ENCODE assay signal across 10 cellular contexts in the genomic region with DNA sequence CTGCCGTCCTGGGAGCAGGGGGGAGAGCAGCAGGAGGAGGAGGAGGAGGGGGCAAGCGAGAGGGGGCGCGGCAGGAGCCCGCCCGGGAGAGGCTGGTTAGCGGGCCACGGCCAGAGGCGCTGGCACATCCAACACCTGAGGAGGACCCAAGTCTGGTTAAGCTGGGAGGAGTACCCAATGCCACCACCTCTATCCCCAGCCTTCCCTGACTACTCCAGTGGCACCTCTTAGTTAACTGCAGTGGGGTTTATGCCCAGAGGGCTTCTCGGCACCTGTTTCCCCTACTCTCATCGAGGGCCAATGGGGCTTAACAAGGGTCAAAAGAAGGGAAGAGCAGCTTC. TPM values are rescaled to one million over a fixed set of nuclear protein-coding genes. Genes with fewer than 3 reads are reported as not detected.
DNase-seq lines count a peak whose midpoint lies in the region; ATAC-seq and TF ChIP-seq lines count a peak whose summit lies in the region.
"Had no signal": no experiment of that assay in that cellular context is flagged by ENCODE, and none has a peak within 500 bp of the region (broad histone marks: within the 10 kb centered on the region; RNA-seq: fewer than 3 reads in every experiment).

No MANE protein-coding gene starts in this region.

- H3K79me2 ChIP-seq in neural progenitor cell (ENCODE audit: low read depth), result no peaks in the 10 kb centered on the region

- peak overlapping the region; percentile 88 for H2AFZ ChIP-seq in neural progenitor cell (replicated peaks)

- peaks cover 47% of the 10 kb centered on the region for H3K4me1 ChIP-seq in CD8-positive, alpha-beta memory T cell (ENCODE audit: insufficient read depth, low read length)
- H3K4me1 ChIP-seq in HUES64 (ENCODE audit: insufficient read depth, low read length), result peaks cover 4% of the 10 kb centered on the region; the same call in 1 of the 2 replicates
- H3K4me1 ChIP-seq in effector memory CD4-positive, alpha-beta T cell (ENCODE audit: control insufficient read depth, insufficient read depth, low read length, poor library complexity, severe bottlenecking), result peaks cover 27% of the 10 kb centered on the region
- peaks cover 7% of the 10 kb centered on the region for H3K4me1 ChIP-seq in neural progenitor cell

- H3K27me3 ChIP-seq in CD8-positive, alpha-beta memory T cell (ENCODE audit: insufficient read depth, low read length, poor library complexity, severe bottlenecking), result no peaks in the 10 kb centered on the region
- H3K27me3 ChIP-seq in HUES64 (ENCODE audit: insufficient read depth, low read length), result peaks cover 81% of the 10 kb centered on the region
- H3K27me3 ChIP-seq in effector memory CD4-positive, alpha-beta T cell (replicated peaks; ENCODE audit: control insufficient read depth, insufficient read depth, low read length, poor library complexity, severe bottlenecking), result peaks cover 9% of the 10 kb centered on the region
- H3K27me3 ChIP-seq in neural progenitor cell, result peaks cover 88% of the 10 kb centered on the region

- H3K4me2 ChIP-seq in neural progenitor cell, result peak overlapping the region; percentile 80

- H3K4me1 Mint-ChIP-seq in CD8-positive, alpha-beta memory T cell, result peaks cover 29 to 70% (median 33%) of the 10 kb centered on the region in 3 donors
- H3K4me1 Mint-ChIP-seq in neural progenitor cell, result peaks cover 16% of the 10 kb centered on the region

- H3F3A ChIP-seq in neural progenitor cell (ENCODE audit: low read depth), result peaks cover 7% of the 10 kb centered on the region

- CTCF ChIA-PET in CD8-positive, alpha-beta memory T cell (lab: Charles Lee), result interaction anchor here (1.2 to 8.3 kb wide), 6 partner anchors 11 to 66 kb away, joined by 3 to 173 read pairs (median 66); partner anchors contain the start of genes ABI3 and GNGT2

- no peak for ATAC-seq in GM21786 (IDR thresholded peaks at IDR 0.05; ENCODE audit: unreplicated experiment)
- no peak for ATAC-seq in HG03135 (IDR thresholded peaks at IDR 0.05; ENCODE audit: unreplicated experiment)

- peak overlapping the region; percentile 4 for H3K27ac ChIP-seq in CD8-positive, alpha-beta memory T cell (ENCODE audit: low read depth, low read length)
- H3K27ac ChIP-seq in HUES64 (ENCODE audit: low read depth, low read length) (no peak overlapping the region), neural progenitor cell (no peak overlapping the region)
- no peak overlapping the region for H3K27ac ChIP-seq in effector memory CD4-positive, alpha-beta T cell (ENCODE audit: insufficient read depth, low read length, poor library complexity, severe bottlenecking)

- no peaks in the 10 kb centered on the region for H3K27me3 Mint-ChIP-seq in CD8-positive, alpha-beta memory T cell
- H3K27me3 Mint-ChIP-seq in neural progenitor cell (ENCODE audit: insufficient read depth, low read depth), result peaks cover 62% of the 10 kb centered on the region

- TF ChIP-seq CTCF in neural progenitor cell (IDR thresholded peaks at IDR 0.05), result no peak

- DNase-seq in CD8-positive, alpha-beta memory T cell, result no peak
- no peak for DNase-seq in effector memory CD4-positive, alpha-beta T cell
- DNase-seq in neural progenitor cell (ENCODE audit: low spot score), result no peak
- no peak for DNase-seq in NOMO-1 treated with dmso at 0.1 percent for 144 hours (lab: John Stamatoyannopoulos, UW; ENCODE audit: unreplicated experiment)

- peak overlapping the region; percentile 56 for H3K4me3 ChIP-seq in CD8-positive, alpha-beta memory T cell (ENCODE audit: low read length)
- H3K4me3 ChIP-seq in HUES64 (ENCODE audit: low read length) (peak overlapping the region; percentile 54), neural progenitor cell (peak overlapping the region; percentile 39)
- H3K4me3 ChIP-seq in effector memory CD4-positive, alpha-beta T cell (ENCODE audit: insufficient read depth, low read depth, low read length, poor library complexity, severe bottlenecking), result peak overlapping the region; percentile 40

- peaks cover 0 to 21% (median 2%) of the 10 kb centered on the region in 3 donors for H3K36me3 Mint-ChIP-seq in CD8-positive, alpha-beta memory T cell
- H3K36me3 Mint-ChIP-seq in neural progenitor cell, result no peaks in the 10 kb centered on the region

- H3K27ac Mint-ChIP-seq in CD8-positive, alpha-beta memory T cell, result peak overlapping the region in 4 of 8 donors; percentile 57 to 92 (median 82)
- no peak overlapping the region for H3K27ac Mint-ChIP-seq in neural progenitor cell

- POLR2A ChIA-PET in CD8-positive, alpha-beta memory T cell (lab: Charles Lee), result interaction anchor here (0.6 to 2.0 kb wide), 7 partner anchors 10 to 387 kb away, joined by 3 to 17 read pairs (median 7); partner anchors contain the start of genes ABI3 and GNGT2

- WGBS in HUES64, result 19% methylated on average over 11 of the region's 11 CpGs

- H3K9ac ChIP-seq in HUES64 (ENCODE audit: low read depth, low read length) (peak overlapping the region; percentile 66), neural progenitor cell (no peak overlapping the region)

- no peaks in the 10 kb centered on the region for H3K9me3 Mint-ChIP-seq in CD8-positive, alpha-beta memory T cell
- H3K9me3 Mint-ChIP-seq in neural progenitor cell, result no peaks in the 10 kb centered on the region
- H3K9me3 Mint-ChIP-seq: neural crest cell had no signal

- H3K4me3 Mint-ChIP-seq in CD8-positive, alpha-beta memory T cell, result peak overlapping the region; percentile 74 to 91 (median 83)
- peak overlapping the region; percentile 64 for H3K4me3 Mint-ChIP-seq in neural progenitor cell
- H3K4me3 Mint-ChIP-seq: neural crest cell had no signal

- peaks cover 9% of the 10 kb centered on the region for H4K20me1 ChIP-seq in neural progenitor cell (ENCODE audit: low read depth)

- peaks cover 6% of the 10 kb centered on the region for H3K36me3 ChIP-seq in CD8-positive, alpha-beta memory T cell (ENCODE audit: insufficient read depth, low read length)
- no peaks in the 10 kb centered on the region for H3K36me3 ChIP-seq in HUES64 (ENCODE audit: insufficient read depth, low read length)
- H3K36me3 ChIP-seq in effector memory CD4-positive, alpha-beta T cell (ENCODE audit: control insufficient read depth, insufficient read depth, low read length), result no peaks in the 10 kb centered on the region
- no peaks in the 10 kb centered on the region for H3K36me3 ChIP-seq in neural progenitor cell

- no peaks in the 10 kb centered on the region for H3K9me3 ChIP-seq in CD8-positive, alpha-beta memory T cell (ENCODE audit: low read length)
- no peaks in the 10 kb centered on the region for H3K9me3 ChIP-seq in HUES64 (ENCODE audit: insufficient read depth, low read depth, low read length)
- H3K9me3 ChIP-seq in effector memory CD4-positive, alpha-beta T cell (ENCODE audit: control insufficient read depth, low read length), result no peaks in the 10 kb centered on the region
- H3K9me3 ChIP-seq in neural progenitor cell (ENCODE audit: low read depth), result no peaks in the 10 kb centered on the region

RNA-seq across cellular contexts. Expression of gene PHOSPHO1, which starts 5.6 kb away (rescaled TPM):
- not detected for total RNA-seq in CD8-positive, alpha-beta memory T cell
- 0.91 TPM for polyA plus RNA-seq in CD8-positive, alpha-beta memory T cell
- 0.40 TPM for polyA plus RNA-seq in HUES64 (2013, experiment 1 of 2)
- polyA plus RNA-seq in HUES64 (2013, experiment 2 of 2), result 0.19 TPM
- 0.06 TPM in 1 of 2 replicates, not detected in the other for total RNA-seq in neural progenitor cell (ENCODE audit: low replicate concordance)
- total RNA-seq: MCF 10A, neural crest cell had no signal

RNA-seq across cellular contexts. Expression of gene ABI3, which starts 14.5 kb away (rescaled TPM):
- 10 to 100 TPM; 46.4 to 48.5 TPM for total RNA-seq in CD8-positive, alpha-beta memory T cell
- polyA plus RNA-seq in CD8-positive, alpha-beta memory T cell, result 95.4 TPM
- polyA plus RNA-seq in HUES64 (2013, experiment 1 of 2), result 1.9 TPM
- 2.3 TPM for polyA plus RNA-seq in HUES64 (2013, experiment 2 of 2)
- not detected in 2 replicates for total RNA-seq in neural progenitor cell (ENCODE audit: low replicate concordance)
- total RNA-seq: MCF 10A, SK-MEL-5 had no signal

RNA-seq across cellular contexts. Expression of gene GNGT2, which starts 14.6 kb away (rescaled TPM):
- 10 to 100 TPM; 24.0 to 26.5 TPM for total RNA-seq in CD8-positive, alpha-beta memory T cell
- 33.6 TPM for polyA plus RNA-seq in CD8-positive, alpha-beta memory T cell
- polyA plus RNA-seq in HUES64 (2013, experiment 1 of 2), result 0.75 TPM
- 0.89 TPM for polyA plus RNA-seq in HUES64 (2013, experiment 2 of 2)
- not detected in 2 replicates for total RNA-seq in neural progenitor cell (ENCODE audit: low replicate concordance)
- total RNA-seq: MCF 10A, neural crest cell, SK-MEL-5 had no signal

Comparison
In these comparisons a context has a peak if more than half of its experiments do, and no peak if none do; other contexts are left out.
1. RNA of gene ABI3, which starts 14.5 kb away (total RNA-seq): 46.4 to 48.5 TPM in CD8-positive, alpha-beta memory T cell; not detected in neural progenitor cell; every median in the first group is over 10 times any median in the second.
2. RNA of gene GNGT2, which starts 14.6 kb away (total RNA-seq): 24.0 to 26.5 TPM in CD8-positive, alpha-beta memory T cell; not detected in neural progenitor cell; every median in the first group is over 10 times any median in the second.
3. Peak in every context shown above with its lines, with median percentiles within 50 percentile points of each other: H3K4me3 ChIP-seq.